Comparison of ENCODE assay signal across 17 cellular contexts in the genomic region with DNA sequence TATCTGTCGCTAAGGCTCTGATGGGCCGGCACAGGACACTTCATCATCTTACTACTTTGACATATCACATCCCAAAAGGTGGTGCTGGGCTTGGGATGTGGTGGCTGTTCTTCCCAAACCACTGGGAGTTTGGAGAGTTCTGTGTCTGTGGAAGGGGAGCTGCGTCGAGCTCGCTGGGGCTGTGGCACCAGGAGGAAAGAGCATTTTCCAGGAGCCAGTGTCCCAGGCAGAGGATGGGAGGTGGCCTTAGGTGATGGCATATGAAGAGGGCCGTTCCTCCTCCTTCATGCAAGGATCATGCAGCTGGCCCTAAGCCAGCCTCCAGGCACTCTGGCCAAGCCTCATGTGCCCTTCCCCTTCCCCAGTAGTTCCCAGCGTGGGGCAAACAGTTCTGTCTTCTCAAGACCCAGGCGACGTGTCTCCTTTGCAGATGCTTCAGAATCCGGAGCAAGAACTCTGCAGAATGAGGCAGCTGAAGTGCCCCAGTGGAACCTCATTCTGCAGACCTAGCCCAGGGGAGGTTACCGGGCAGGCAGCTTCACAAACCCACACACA.
DNase-seq lines count a peak whose midpoint lies in the region; ATAC-seq and TF ChIP-seq lines count a peak whose summit lies in the region.
"Had no signal": no experiment of that assay in that cellular context is flagged by ENCODE, and none has a peak within 500 bp of the region (broad histone marks: within the 10 kb centered on the region; RNA-seq: fewer than 3 reads in every experiment).

No MANE protein-coding gene starts in this region.

- H3K9me3 ChIP-seq in esophagus muscularis mucosa = no peaks in the 10 kb centered on the region
- H3K9me3 ChIP-seq: gastroesophageal sphincter had no signal

- no peaks in the 10 kb centered on the region for H3K36me3 ChIP-seq in esophagus muscularis mucosa
- H3K36me3 ChIP-seq: gastroesophageal sphincter had no signal

- H3K9me3 Mint-ChIP-seq in brain = peaks cover 0 to 7% (median 3%) of the 10 kb centered on the region in 5 experiments
- H3K9me3 Mint-ChIP-seq: HFFc6 had no signal

- peaks cover 9 to 20% (median 16%) of the 10 kb centered on the region in 4 donors for H3K4me1 ChIP-seq in esophagus muscularis mucosa

- TF ChIP-seq EP300 in esophagus muscularis mucosa (IDR thresholded peaks at IDR 0.05) = no peak

- no peak overlapping the region for H3K27ac ChIP-seq in esophagus muscularis mucosa (replicated peaks in 1 of 4)
- H3K27ac ChIP-seq: gastroesophageal sphincter had no signal

- DNase-seq in DMS79 (lab: John Stamatoyannopoulos, UW) (peak; percentile 17), sciatic nerve (ENCODE audit: low spot score) (peak; percentile 48), esophagus muscularis mucosa (ENCODE audit: extremely low spot score) (no peak), LoVo (ENCODE audit: low spot score) (no peak)
- no peak for DNase-seq in effector CD8-positive, alpha-beta T cell (lab: John Stamatoyannopoulos, UW)
- DNase-seq: activated CD4-positive, alpha-beta T cell treated with anti-CD3 and anti-CD28 coated beads for 1 hour; activated CD8-positive, alpha-beta memory T cell treated with anti-CD3 and anti-CD28 coated beads, Interleukin-2, amount 50 U/mL, for 48 hours; C1 segment of cervical spinal cord; cerebellar nuclear complex; HFFc6; mesenchymal stem cell; NCI-H187 treated with DMSO at 0.1 percent for 48 hours; stimulated activated naive CD4-positive, alpha-beta T cell treated with Interleukin-2 at 50 U/mL for 16 hours had no signal

- intact Hi-C loops in sciatic nerve (cut with DNase I) (no loop called here), esophagus muscularis mucosa (cut with DNase I) (no loop called here)

- H3K4me3 ChIP-seq in esophagus muscularis mucosa = no peak overlapping the region
- H3K4me3 ChIP-seq: gastroesophageal sphincter had no signal

- peaks cover 0 to 3% (median 0%) of the 10 kb centered on the region in 4 donors for H3K27me3 ChIP-seq in esophagus muscularis mucosa
- H3K27me3 ChIP-seq: gastroesophageal sphincter had no signal

- ATAC-seq in GM21737 (IDR thresholded peaks at IDR 0.05; ENCODE audit: unreplicated experiment) (peak; percentile 3), sciatic nerve (no peak)
- ATAC-seq: Panc1 had no signal

- TF ChIP-seq CTCF in brain (conservative IDR thresholded peaks at IDR 0.05) = no peak
- no peak for TF ChIP-seq CTCF in esophagus muscularis mucosa (IDR thresholded peaks at IDR 0.05)

- no peak overlapping the region for H3K4me3 Mint-ChIP-seq in brain
- H3K4me3 Mint-ChIP-seq: HFFc6 had no signal

- whole genome bisulfite sequencing in esophagus muscularis mucosa = 84% methylated on average over 9 of the region's 11 CpGs

- TF ChIP-seq POLR2A in esophagus muscularis mucosa (IDR thresholded peaks at IDR 0.05; ENCODE audit: low read depth) = no peak

- H3K4me1 Mint-ChIP-seq in brain = peaks cover 69% of the 10 kb centered on the region

- peak overlapping the region in 4 of 5 experiments; percentile 42 to 81 (median 66) for H3K27ac Mint-ChIP-seq in brain
- H3K27ac Mint-ChIP-seq: HFFc6 had no signal

- H3K36me3 Mint-ChIP-seq in brain = no peaks in the 10 kb centered on the region

- peaks cover 2% of the 10 kb centered on the region for H3K27me3 Mint-ChIP-seq in brain

Comparison
In these comparisons a context has a peak if more than half of its experiments do, and no peak if none do; other contexts are left out.
1. DNase-seq: peak in DMS79 (single experiment) and sciatic nerve (single experiment); none in effector CD8-positive, alpha-beta T cell (single experiment), esophagus muscularis mucosa (single experiment) and LoVo (single experiment).